ENCODE assay signal across 9 cellular contexts in genomic region chr6:29850011-29850553, GRCh38. TPM values are rescaled to one million over a fixed set of nuclear protein-coding genes. Genes with fewer than 3 reads are reported as not detected.
DNase-seq lines count a peak whose midpoint lies in the region; ATAC-seq, FAIRE-seq and TF ChIP-seq lines count a peak whose summit lies in the region.
"Had no signal": no experiment of that assay in that cellular context is flagged by ENCODE, and none has a peak within 500 bp of the region (broad histone marks: within the 10 kb centered on the region; RNA-seq: fewer than 3 reads in every experiment).

No MANE protein-coding gene starts in this region.

- DNase-seq in Right ventricle myocardium superior = peak; percentile 58
- DNase-seq in right atrium auricular region (ENCODE audit: low spot score) = no peak
- DNase-seq in keratinocyte (ENCODE audit: low read depth, low spot score) = no peak
- peak; percentile 40 to 87 for DNase-seq in upper lobe of left lung
- no peak for DNase-seq in Kasumi-1 (lab: John Stamatoyannopoulos, UW)
- no peak for DNase-seq in NCI-H1930 (lab: John Stamatoyannopoulos, UW)

- H3K9ac ChIP-seq in keratinocyte (ENCODE audit: control insufficient read depth, extremely low read depth, insufficient read depth, low read length) = no peak overlapping the region

- peaks cover 28% of the 10 kb centered on the region for H3K27me3 Mint-ChIP-seq in activated naive CD4-positive, alpha-beta T cell treated with anti-CD3 and anti-CD28 coated beads, Interleukin-2, amount 50 U/mL, for 24 hours

- H3K9me3 ChIP-seq in right atrium auricular region (no peaks in the 10 kb centered on the region), keratinocyte (ENCODE audit: control insufficient read depth, low read depth, low read length) (no peaks in the 10 kb centered on the region), upper lobe of left lung (no peaks in the 10 kb centered on the region)

- no peaks in the 10 kb centered on the region for H3K79me2 ChIP-seq in keratinocyte (ENCODE audit: control insufficient read depth, insufficient read depth, low read length)

- H3K27ac ChIP-seq in right atrium auricular region (no peak overlapping the region), keratinocyte (ENCODE audit: control insufficient read depth, insufficient read depth, low read length) (no peak overlapping the region), upper lobe of left lung (no peak overlapping the region)

- H3K9me1 ChIP-seq in keratinocyte (ENCODE audit: control insufficient read depth, extremely low read depth, insufficient read depth, low read length) = no peaks in the 10 kb centered on the region

- H3K9me3 Mint-ChIP-seq in activated naive CD4-positive, alpha-beta T cell treated with anti-CD3 and anti-CD28 coated beads, Interleukin-2, amount 50 U/mL, for 24 hours = no peaks in the 10 kb centered on the region

- dilution Hi-C loops in keratinocyte (cut with MboI; ENCODE audit: extremely low pct_ligation_motif_present, low sequenced_read_pairs) = no loop called here

- peaks cover 0 to 11% of the 10 kb centered on the region in 2 donors for H3K27me3 ChIP-seq in right atrium auricular region
- peaks cover 38% of the 10 kb centered on the region for H3K27me3 ChIP-seq in keratinocyte (ENCODE audit: control insufficient read depth, extremely low read depth, insufficient read depth, low read length)
- peaks cover 0 to 7% (median 0%) of the 10 kb centered on the region in 4 donors for H3K27me3 ChIP-seq in upper lobe of left lung

- FAIRE-seq in keratinocyte (lab: Jason Lieb, UNC) = no peak

- ATAC-seq in Right ventricle myocardium superior (ENCODE audit: poor library complexity) = no peak
- ATAC-seq in upper lobe of left lung (ENCODE audit: low FRiP score in 2 of 2) = peak in 1 of 2 donors; percentile 40
- no peak for ATAC-seq in HG03095 (IDR thresholded peaks at IDR 0.05; ENCODE audit: unreplicated experiment)
- ATAC-seq: left colon had no signal

- H3K4me2 ChIP-seq in keratinocyte (ENCODE audit: control insufficient read depth, extremely low read depth, insufficient read depth, low read depth, low read length) = peak overlapping the region; percentile 46

- intact Hi-C loops in Right ventricle myocardium superior (cut with DNase I) = loop anchor here (10.0 kb wide), 1 partner anchor 285 kb away; the partner anchor contains the start of gene TRIM40

- peak overlapping the region; percentile 47 for H2AFZ ChIP-seq in keratinocyte (ENCODE audit: control insufficient read depth, low read length)

- no peaks in the 10 kb centered on the region for H4K20me1 ChIP-seq in keratinocyte (ENCODE audit: control insufficient read depth, extremely low read depth, insufficient read depth, low read length)

- H3K4me1 Mint-ChIP-seq in activated naive CD4-positive, alpha-beta T cell treated with anti-CD3 and anti-CD28 coated beads, Interleukin-2, amount 50 U/mL, for 24 hours = peaks cover 19% of the 10 kb centered on the region

- peak overlapping the region; percentile 83 for H3K4me3 Mint-ChIP-seq in activated naive CD4-positive, alpha-beta T cell treated with anti-CD3 and anti-CD28 coated beads, Interleukin-2, amount 50 U/mL, for 24 hours

- no peak overlapping the region for H3K27ac Mint-ChIP-seq in activated naive CD4-positive, alpha-beta T cell treated with anti-CD3 and anti-CD28 coated beads, Interleukin-2, amount 50 U/mL, for 24 hours

- WGBS in upper lobe of left lung, 2 donors = 9 to 15% methylated on average over 31 to 37 of the region's 38 CpGs

- TF ChIP-seq CTCF in right atrium auricular region (IDR thresholded peaks at IDR 0.05) (no peak), keratinocyte (optimal IDR thresholded peaks at IDR 0.05 in 1 of 3, IDR thresholded peaks at IDR 0.05 in 1 of 3, conservative IDR thresholded peaks at IDR 0.05 in 1 of 3; ENCODE audit: extremely low read depth in 1 of 3, insufficient read depth in 2 of 3, low read length in 3 of 3) (no peak), upper lobe of left lung (IDR thresholded peaks at IDR 0.05) (no peak)

- H3K4me1 ChIP-seq in right atrium auricular region (peaks cover 0 to 5% of the 10 kb centered on the region in 2 donors), keratinocyte (ENCODE audit: control insufficient read depth, extremely low read depth, insufficient read depth, low read length) (peaks cover 1% of the 10 kb centered on the region), upper lobe of left lung (peaks cover 0 to 8% (median 4%) of the 10 kb centered on the region in 4 donors)

- H3K4me3 ChIP-seq in right atrium auricular region (peak overlapping the region in 1 of 2 donors; percentile 26), keratinocyte (ENCODE audit: control insufficient read depth in 2 of 3, extremely low read depth in 1 of 3, insufficient read depth in 2 of 3, low read depth in 1 of 3, low read length in 3 of 3) (no peak overlapping the region), upper lobe of left lung (peak overlapping the region in 2 of 4 donors; percentile 17 to 36)

- TF ChIP-seq EP300 in upper lobe of left lung (IDR thresholded peaks at IDR 0.05) = no peak

- peaks cover 3% of the 10 kb centered on the region for H3K36me3 Mint-ChIP-seq in activated naive CD4-positive, alpha-beta T cell treated with anti-CD3 and anti-CD28 coated beads, Interleukin-2, amount 50 U/mL, for 24 hours

- H3K36me3 ChIP-seq in right atrium auricular region (no peaks in the 10 kb centered on the region), keratinocyte (ENCODE audit: control insufficient read depth in 2 of 2, extremely low read depth in 1 of 2, insufficient read depth in 2 of 2, low read length in 2 of 2) (no peaks in the 10 kb centered on the region), upper lobe of left lung (no peaks in the 10 kb centered on the region)

- TF ChIP-seq POLR2A in upper lobe of left lung (IDR thresholded peaks at IDR 0.05) = no peak

RNA-seq across cellular contexts. Expression of gene HLA-G, which starts 22.5 kb away (rescaled TPM):
- total RNA-seq in Right ventricle myocardium superior = not detected
- total RNA-seq in right atrium auricular region = not detected
- 0.84 to 1.9 TPM (median 0.89 TPM) in 3 replicates for polyA plus RNA-seq in keratinocyte
- polyA plus RNA-seq in keratinocyte (2011; ENCODE audit: low read depth) = 9.7 TPM
- 0.65 and 0.68 TPM in 2 replicates for polyA plus RNA-seq in keratinocyte (2011; cell fraction: cytosol; rRNA removed)
- 2.3 and 3.8 TPM in 2 replicates for polyA plus RNA-seq in keratinocyte (2011; cell fraction: nucleus; rRNA removed)
- 1.0 and 10.0 TPM in 2 replicates for polyA plus RNA-seq in keratinocyte (2012; ENCODE audit: low replicate concordance)
- polyA minus RNA-seq in keratinocyte = 0.10 to 1.7 TPM in 2 of 3 replicates, not detected in the other
- not detected for polyA minus RNA-seq in keratinocyte (2011; cell fraction: cytosol; rRNA and poly(A)+ RNA removed)
- 0.70 and 0.74 TPM in 2 replicates for polyA minus RNA-seq in keratinocyte (2011; cell fraction: nucleus; rRNA and poly(A)+ RNA removed)
- total RNA-seq in upper lobe of left lung = 10 to 100 TPM in 1 of 6 donors, 1 to 10 TPM in 5; 1.0 to 11.8 (median 6.2) TPM

Comparison
In these comparisons a context has a peak if more than half of its experiments do, and no peak if none do; other contexts are left out.
1. DNase-seq: peak in Right ventricle myocardium superior (single experiment) and upper lobe of left lung (2 of 2); none in right atrium auricular region (single experiment), keratinocyte (single experiment), Kasumi-1 (0 of 2) and NCI-H1930 (0 of 2).